24 cellular contexts compared by ENCODE assay signal in the genomic region with DNA sequence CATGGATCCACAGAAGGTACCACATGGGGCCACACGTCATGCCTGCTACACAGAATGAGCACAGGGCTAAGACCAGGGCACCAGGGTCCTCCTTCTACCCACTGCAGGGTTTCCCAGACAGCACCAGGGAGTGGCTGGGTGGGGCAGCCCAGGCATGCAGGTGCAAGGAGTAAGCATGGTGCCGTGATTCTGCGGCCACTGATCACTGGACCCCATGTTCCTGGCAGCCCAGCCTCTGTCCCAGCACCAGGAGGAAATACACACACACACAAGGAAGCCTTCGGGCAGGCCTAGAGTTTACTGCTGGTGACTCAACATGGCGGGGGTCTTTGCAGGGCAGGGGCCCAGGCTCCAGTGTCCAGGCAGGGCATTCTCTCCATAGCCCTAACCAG. TPM values are rescaled to one million over a fixed set of nuclear protein-coding genes. Genes with fewer than 3 reads are reported as not detected.
DNase-seq lines count a peak whose midpoint lies in the region; ATAC-seq, FAIRE-seq and TF ChIP-seq lines count a peak whose summit lies in the region.
"Had no signal": no experiment of that assay in that cellular context is flagged by ENCODE, and none has a peak within 500 bp of the region (broad histone marks: within the 10 kb centered on the region; RNA-seq: fewer than 3 reads in every experiment).

No MANE protein-coding gene starts in this region.

- peak; percentile 3 for DNase-seq in left ventricle myocardium inferior
- no peak for DNase-seq in cardiac septum (ENCODE audit: low spot score)
- DNase-seq in H1 (ENCODE audit: low read depth in 1 of 2, low spot score in 2 of 2) = no peak
- DNase-seq in lower lobe of right lung = peak; percentile 33
- DNase-seq in upper lobe of right lung = peak; percentile 54
- DNase-seq in iPS-NIHi11 (ENCODE audit: low spot score) = no peak
- no peak for DNase-seq in NK-92 treated with Interleukin-12 subunit alpha and Interleukin-12 subunit beta, amount 100 ng/mL, for 24 hours (lab: John Stamatoyannopoulos, UW)
- no peak for DNase-seq in GM19238 (ENCODE audit: insufficient read length, low spot score)
- DNase-seq: Calu3; CD8-positive, alpha-beta T cell; DMS53; EL; KBM-7; NCI-H1105 treated with DMSO at 0.1 percent for 48 hours; NCI-H1694 treated with DMSO at 0.1 percent for 48 hours; NCI-H2227 treated with DMSO at 0.1 percent for 48 hours; NCI-H510A treated with DMSO at 0.1 percent for 48 hours; NCI-H774; OCI-M1; RPMI8226 had no signal

- 88% methylated on average over 5 of the region's 5 CpGs; no CpG with 5 or more reads in 1 of the 2 experiments for WGBS in H1 (ENCODE audit: extremely low coverage in 1 of 2, insufficient coverage in 1 of 2, insufficient read length in 1 of 2, insufficient replicate concordance in 2 of 2, low coverage in 1 of 2, low lambda C conversion rate in 2 of 2, missing lambda C conversion rate in 1 of 2), 2 experiments

- no peak for FAIRE-seq in H1 (lab: Jason Lieb, UNC)
- FAIRE-seq: A204.1, GM12878 had no signal

- H3K27me3 ChIP-seq in left ventricle myocardium inferior (ENCODE audit: low read depth) (no peaks in the 10 kb centered on the region), H1 (replicated peaks in 1 of 4; ENCODE audit: control insufficient read depth in 3 of 4, extremely low read depth in 1 of 4, insufficient read depth in 3 of 4, low read length in 3 of 4) (peaks cover 0 to 5% (median 2%) of the 10 kb centered on the region in 4 experiments; a peak in 2 of 7 replicates), lower lobe of right lung (ENCODE audit: low read depth) (no peaks in the 10 kb centered on the region), upper lobe of right lung (no peaks in the 10 kb centered on the region)

- no peak overlapping the region for H3K14ac ChIP-seq in H1 (ENCODE audit: insufficient read length)

- ATAC-seq in lower lobe of right lung = no peak
- no peak for ATAC-seq in upper lobe of right lung
- ATAC-seq: CD8-positive, alpha-beta T cell; GM12878 had no signal

- H2BK12ac ChIP-seq in H1 (ENCODE audit: low read depth, low read length) = no peak overlapping the region

- H3K4me3 ChIP-seq in left ventricle myocardium inferior = no peak overlapping the region
- no peak overlapping the region for H3K4me3 ChIP-seq in H1 (ENCODE audit: extremely low read depth in 1 of 4, insufficient read depth in 2 of 4, low read depth in 3 of 4, low read length in 4 of 4)
- H3K4me3 ChIP-seq in lower lobe of right lung = no peak overlapping the region
- H3K4me3 ChIP-seq in upper lobe of right lung = no peak overlapping the region
- H3K4me3 ChIP-seq: GM12878 had no signal

- CTCF ChIA-PET in H1 (lab: Charles Lee; ENCODE audit: partially characterized antibody) = interaction anchor here (2.5 to 7.2 kb wide), 2 partner anchors 9 to 14 kb away, joined by 12 to 68 read pairs; a partner anchor contains a TSS

- H3K36me3 ChIP-seq in left ventricle myocardium inferior = no peaks in the 10 kb centered on the region
- H3K36me3 ChIP-seq in H1 (ENCODE audit: control insufficient read depth in 2 of 4, insufficient read depth in 4 of 4, low read length in 3 of 4) = no peaks in the 10 kb centered on the region
- H3K36me3 ChIP-seq in lower lobe of right lung = no peaks in the 10 kb centered on the region
- no peaks in the 10 kb centered on the region for H3K36me3 ChIP-seq in upper lobe of right lung

- TF ChIP-seq EP300 in H1 (IDR thresholded peaks at IDR 0.05; ENCODE audit: borderline replicate concordance in 1 of 2, low read depth in 2 of 2, low read length in 2 of 2) = no peak

- H3K79me2 ChIP-seq in H1 (ENCODE audit: control insufficient read depth in 1 of 2, insufficient read depth in 2 of 2, low read length in 2 of 2) = no peaks in the 10 kb centered on the region

- H3K56ac ChIP-seq in H1 (replicated peaks; ENCODE audit: insufficient read length, low read depth, low read length) = no peak overlapping the region

- H4K91ac ChIP-seq in H1 (replicated peaks; ENCODE audit: insufficient read length, low read length) = no peak overlapping the region

- no peak overlapping the region for H2BK120ac ChIP-seq in H1 (replicated peaks; ENCODE audit: low read depth, low read length)

- H3K9me3 ChIP-seq in left ventricle myocardium inferior (replicated peaks) (no peaks in the 10 kb centered on the region), H1 (ENCODE audit: insufficient read depth in 2 of 2, low read depth in 1 of 2, low read length in 1 of 2) (no peaks in the 10 kb centered on the region), lower lobe of right lung (no peaks in the 10 kb centered on the region), upper lobe of right lung (no peaks in the 10 kb centered on the region)

- intact Hi-C loops in left ventricle myocardium inferior (cut with micrococcal nuclease) (loop anchor here (10.0 kb wide), 1 partner anchor 272 kb away; no protein-coding TSS in a partner anchor), cardiac septum (cut with DNase I) (loop anchor here (2.0 kb wide), 1 partner anchor 268 kb away; no protein-coding TSS in a partner anchor), lower lobe of right lung (cut with DNase I) (no loop called here), upper lobe of right lung (cut with DNase I) (no loop called here)

- no peak for TF ChIP-seq RAD21 in H1 (IDR thresholded peaks at IDR 0.05 in 1 of 2, conservative IDR thresholded peaks at IDR 0.05 in 1 of 2; ENCODE audit: low read depth in 2 of 2, low read length in 2 of 2)

- H4K5ac ChIP-seq in H1 (ENCODE audit: insufficient read length, low read depth, low read length) = no peak overlapping the region

- H3K23ac ChIP-seq in H1 (ENCODE audit: insufficient read length) = no peak overlapping the region

- H2AFZ ChIP-seq in H1 (ENCODE audit: low read length) = no peak overlapping the region

- H3K23me2 ChIP-seq in H1 (ENCODE audit: low read depth, low read length) = peaks cover 2% of the 10 kb centered on the region; the same call in 1 of the 2 replicates

- H2BK20ac ChIP-seq in H1 (ENCODE audit: low read length) = no peak overlapping the region

- no peaks in the 10 kb centered on the region for H3K4me1 ChIP-seq in left ventricle myocardium inferior
- H3K4me1 ChIP-seq in H1 (replicated peaks in 1 of 4; ENCODE audit: control insufficient read depth in 3 of 4, insufficient read depth in 4 of 4, low read length in 3 of 4) = peaks cover 0 to 7% (median 5%) of the 10 kb centered on the region in 4 experiments; a peak in 3 of 7 replicates
- no peaks in the 10 kb centered on the region for H3K4me1 ChIP-seq in lower lobe of right lung
- H3K4me1 ChIP-seq in upper lobe of right lung = no peaks in the 10 kb centered on the region

- H2BK5ac ChIP-seq in H1 (ENCODE audit: low read depth, low read length) = 0 out of 2 replicates have a peak overlapping the region, but pooled peaks have one; percentile 8

- TF ChIP-seq POLR2A in H1 (IDR thresholded peaks at IDR 0.05; ENCODE audit: control extremely low read depth in 1 of 2, low read depth in 2 of 2, low read length in 2 of 2) = no peak

- no peak for TF ChIP-seq CTCF in left ventricle myocardium inferior (IDR thresholded peaks at IDR 0.05; ENCODE audit: borderline replicate concordance)
- no peak for TF ChIP-seq CTCF in H1 (IDR thresholded peaks at IDR 0.05; ENCODE audit: control extremely low read depth in 1 of 3, insufficient read depth in 1 of 3, low read depth in 1 of 3, low read length in 3 of 3)
- TF ChIP-seq CTCF in lower lobe of right lung (IDR thresholded peaks at IDR 0.05) = no peak
- no peak for TF ChIP-seq CTCF in upper lobe of right lung (IDR thresholded peaks at IDR 0.05)

- H3K4ac ChIP-seq in H1 (replicated peaks; ENCODE audit: insufficient read length, low read depth, low read length) = no peak overlapping the region

- no peak overlapping the region for H3K9ac ChIP-seq in H1 (replicated peaks in 1 of 4; ENCODE audit: extremely low read depth in 1 of 4, low read depth in 3 of 4, low read length in 3 of 4)

- H3K18ac ChIP-seq in H1 (ENCODE audit: extremely low read depth, low read length) = no peak overlapping the region

- no peaks in the 10 kb centered on the region; the same call in 1 of the 2 replicates for H3K79me1 ChIP-seq in H1 (ENCODE audit: low read depth, low read length)

- no peak overlapping the region for H3K27ac ChIP-seq in left ventricle myocardium inferior (replicated peaks)
- no peak overlapping the region for H3K27ac ChIP-seq in H1 (ENCODE audit: low read depth, low read length)
- no peak overlapping the region for H3K27ac ChIP-seq in lower lobe of right lung
- no peak overlapping the region for H3K27ac ChIP-seq in upper lobe of right lung

- no peak overlapping the region for H2AK5ac ChIP-seq in H1 (ENCODE audit: low read depth, low read length)

- H3K4me2 ChIP-seq in H1 (ENCODE audit: insufficient read depth in 1 of 2, low read depth in 2 of 2, low read length in 2 of 2) = no peak overlapping the region

- POLR2A ChIA-PET in H1 (lab: Charles Lee; ENCODE audit: partially characterized antibody) = no interaction called here

- no peak overlapping the region for H2BK15ac ChIP-seq in H1 (ENCODE audit: low read length)

- no peak overlapping the region for H4K8ac ChIP-seq in H1 (ENCODE audit: extremely low read depth, insufficient read depth, low read length)

- H4K20me1 ChIP-seq in H1 (replicated peaks in 1 of 2; ENCODE audit: control insufficient read depth in 1 of 2, insufficient read depth in 2 of 2, low read length in 2 of 2) = no peaks in the 10 kb centered on the region

RNA-seq across cellular contexts. Expression of a gene that starts 13.9 kb away (rescaled TPM):
- 101 TPM for total RNA-seq in left ventricle myocardium inferior
- total RNA-seq in cardiac septum = 80.0 TPM
- total RNA-seq in H1 (2021; fragmentation: NEBNext Ultra II Directional; extraction: Animal tissue kit (Norgen Biotek cat#: 25700)) = 104 TPM in 2 replicates
- polyA plus RNA-seq in H1 (2011; rRNA removed) = 318 and 344 TPM in 2 replicates
- polyA plus RNA-seq in H1 (2011; cell fraction: cytosol; rRNA removed) = 227 TPM
- polyA plus RNA-seq in H1 (2011; cell fraction: nucleus; rRNA removed) = 147 TPM
- 165 to 195 TPM (median 180 TPM) in 4 replicates for polyA plus RNA-seq in H1 (2012, experiment 1 of 2)
- 412 TPM for polyA plus RNA-seq in H1 (2012, experiment 2 of 2)
- polyA plus RNA-seq in H1 (2013, experiment 1 of 2) = 164 TPM
- polyA plus RNA-seq in H1 (2013, experiment 2 of 2) = 168 TPM
- 36.9 and 39.0 TPM in 2 replicates for polyA minus RNA-seq in H1 (2011; rRNA and poly(A)+ RNA removed)
- 25.6 TPM for polyA minus RNA-seq in H1 (2011; cell fraction: cytosol; rRNA and poly(A)+ RNA removed)
- polyA minus RNA-seq in H1 (2011; cell fraction: nucleus; rRNA and poly(A)+ RNA removed) = 35.3 TPM
- 208 TPM for total RNA-seq in lower lobe of right lung
- 180 TPM for total RNA-seq in upper lobe of right lung

RNA-seq across cellular contexts. Expression of a gene that starts 33.9 kb away (rescaled TPM):
- total RNA-seq in left ventricle myocardium inferior = 0.19 TPM
- 0.35 TPM for total RNA-seq in cardiac septum
- total RNA-seq in H1 (2021; fragmentation: NEBNext Ultra II Directional; extraction: Animal tissue kit (Norgen Biotek cat#: 25700)) = 1.8 and 2.0 TPM in 2 replicates
- polyA plus RNA-seq in H1 (2011; rRNA removed) = 1.3 and 2.1 TPM in 2 replicates
- 1.6 TPM for polyA plus RNA-seq in H1 (2011; cell fraction: cytosol; rRNA removed)
- polyA plus RNA-seq in H1 (2011; cell fraction: nucleus; rRNA removed) = 8.1 TPM
- 1.1 to 2.3 TPM (median 1.6 TPM) in 4 replicates for polyA plus RNA-seq in H1 (2012, experiment 1 of 2)
- 0.51 TPM for polyA plus RNA-seq in H1 (2012, experiment 2 of 2)
- polyA plus RNA-seq in H1 (2013, experiment 1 of 2) = 1.8 TPM
- 1.5 TPM for polyA plus RNA-seq in H1 (2013, experiment 2 of 2)
- 1.1 and 1.4 TPM in 2 replicates for polyA minus RNA-seq in H1 (2011; rRNA and poly(A)+ RNA removed)
- polyA minus RNA-seq in H1 (2011; cell fraction: cytosol; rRNA and poly(A)+ RNA removed) = 0.59 TPM
- 4.3 TPM for polyA minus RNA-seq in H1 (2011; cell fraction: nucleus; rRNA and poly(A)+ RNA removed)
- 1.3 TPM for total RNA-seq in lower lobe of right lung
- 1.3 TPM for total RNA-seq in upper lobe of right lung
- total RNA-seq: H4 had no signal
- polyA plus RNA-seq: BJ had no signal

RNA-seq across cellular contexts. Expression of a gene that starts 46.4 kb away (rescaled TPM):
- 839 TPM for total RNA-seq in left ventricle myocardium inferior
- total RNA-seq in cardiac septum = 1,261 TPM
- total RNA-seq in H1 (2021; fragmentation: NEBNext Ultra II Directional; extraction: Animal tissue kit (Norgen Biotek cat#: 25700)) = 10.7 and 12.0 TPM in 2 replicates
- 1.9 and 3.3 TPM in 2 replicates for polyA plus RNA-seq in H1 (2011; rRNA removed)
- polyA plus RNA-seq in H1 (2011; cell fraction: cytosol; rRNA removed) = 2.3 TPM
- polyA plus RNA-seq in H1 (2011; cell fraction: nucleus; rRNA removed) = 9.5 TPM
- 5.2 to 7.9 TPM (median 6.6 TPM) in 4 replicates for polyA plus RNA-seq in H1 (2012, experiment 1 of 2)
- polyA plus RNA-seq in H1 (2012, experiment 2 of 2) = 5.2 TPM
- polyA plus RNA-seq in H1 (2013, experiment 1 of 2) = 8.3 TPM
- 7.8 TPM for polyA plus RNA-seq in H1 (2013, experiment 2 of 2)
- 4.5 and 5.1 TPM in 2 replicates for polyA minus RNA-seq in H1 (2011; rRNA and poly(A)+ RNA removed)
- polyA minus RNA-seq in H1 (2011; cell fraction: cytosol; rRNA and poly(A)+ RNA removed) = 7.1 TPM
- polyA minus RNA-seq in H1 (2011; cell fraction: nucleus; rRNA and poly(A)+ RNA removed) = 5.7 TPM
- 11.7 TPM for total RNA-seq in lower lobe of right lung
- 7.7 TPM for total RNA-seq in upper lobe of right lung

Comparison
In these comparisons a context has a peak if more than half of its experiments do, and no peak if none do; other contexts are left out.
1. DNase-seq: peak in left ventricle myocardium inferior (single experiment), lower lobe of right lung (single experiment) and upper lobe of right lung (single experiment); none in cardiac septum (single experiment), H1 (0 of 2), iPS-NIHi11 (single experiment), NK-92 treated with Interleukin-12 subunit alpha and Interleukin-12 subunit beta, amount 100 ng/mL, for 24 hours (single experiment) and GM19238 (single experiment).
2. RNA of a gene that starts 46.4 kb away (total RNA-seq): 1,261 TPM in cardiac septum (single experiment) and 839 TPM in left ventricle myocardium inferior (single experiment); 11.7 TPM in lower lobe of right lung (single experiment), 10.7 to 12.0 TPM in H1 and 7.7 TPM in upper lobe of right lung (single experiment); every median in the first group is over 10 times any median in the second.
3. intact Hi-C loops: an anchor here in left ventricle myocardium inferior (10.0 kb wide) and cardiac septum (2.0 kb wide); none called in lower lobe of right lung and upper lobe of right lung.